ENCODE assay signal across 31 cellular contexts in genomic region chr5:2867373-2867933, GRCh38.
"Had no signal": no experiment of that assay in that cellular context is flagged by ENCODE, and none has a peak within 500 bp of the region (broad histone marks: within the 10 kb centered on the region; RNA-seq: fewer than 3 reads in every experiment).

No MANE protein-coding gene starts in this region.

- H3K9me3 ChIP-seq: MG63 had no signal

- H3K4me3 ChIP-seq: MG63 had no signal

- H3K27ac ChIP-seq: VCaP had no signal

- H3K36me3 ChIP-seq: MG63 had no signal

- ATAC-seq: activated naive CD8-positive, alpha-beta T cell treated with anti-CD3 and anti-CD28 coated beads, Interleukin-2, amount 50 U/mL, for 24 hours had no signal

- DNase-seq: activated B cell treated with CpG ODN at 0.5 μM for 24 hours; activated CD4-positive, alpha-beta memory T cell treated with anti-CD3 and anti-CD28 coated beads for 36 hours; activated CD4-positive, alpha-beta T cell treated with anti-CD3 and anti-CD28 coated beads for 4 hours; activated CD4-positive, alpha-beta T cell treated with anti-CD3 and anti-CD28 coated beads, Interleukin-2, amount 50 U/mL, for 1 hour; activated CD4-positive, CD25-positive, alpha-beta regulatory T cell treated with anti-CD3 and anti-CD28 coated beads, Interleukin-2, amount 50 U/mL, for 72 hours; activated CD8-positive, alpha-beta memory T cell treated with anti-CD3 and anti-CD28 coated beads, Interleukin-2, amount 50 U/mL, for 4 hours; activated effector memory CD4-positive, alpha-beta T cell treated with Interleukin-2 at 50 U/mL for 16 hours; activated naive CD4-positive, alpha-beta T cell treated with anti-CD3 and anti-CD28 coated beads, Interleukin-2, amount 10 ng/mL, durations not matched to agents 7 days and 5 days; activated naive CD8-positive, alpha-beta T cell treated with anti-CD3 and anti-CD28 coated beads, Interleukin-2, amount 50 U/mL, for 24 hours; activated T-cell treated with anti-CD3 and anti-CD28 coated beads for 4 hours; activated T-cell treated with anti-CD3 and anti-CD28 coated beads, Interleukin-2, amount 50 U/mL, for 48 hours; cerebellar nuclear complex; Kasumi-1; KG1; MG63; NCI-H1048; NCI-H1105 treated with DMSO at 0.1 percent for 48 hours; NCI-H1436 treated with DMSO at 0.1 percent for 48 hours; NCI-H1694 treated with DMSO at 0.1 percent for 48 hours; NCI-H2029 treated with DMSO at 0.1 percent for 48 hours; NCI-H226; NCI-H446 treated with DMSO at 0.1 percent for 48 hours; NCI-H524; NCI-H69; OCI-M1; Right ventricle myocardium superior; SW 1271; T-helper 1 cell; T-helper 2 cell; T-helper 9 cell had no signal
